1 cellular context compared by ENCODE assay signal in the genomic region with DNA sequence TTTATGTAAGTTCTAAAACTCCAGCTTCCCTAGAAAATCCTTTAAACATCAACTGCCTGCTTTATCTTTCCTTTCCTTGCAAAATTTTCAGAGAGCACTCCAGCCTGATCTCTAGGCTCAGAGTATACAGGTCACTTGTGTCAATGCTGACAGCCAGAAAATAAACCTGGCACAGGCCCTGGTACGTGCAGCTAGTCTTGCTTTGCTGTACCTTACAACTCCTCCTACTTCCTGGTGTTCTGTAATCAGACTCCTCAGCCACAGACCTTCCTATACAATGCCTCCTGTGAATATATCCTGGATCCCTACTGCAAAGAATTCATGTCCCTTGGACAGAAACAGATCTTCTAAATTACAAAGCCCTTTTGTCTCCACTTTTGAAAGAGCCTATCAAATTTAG.
TF ChIP-seq lines count a peak whose summit lies in the region.

No MANE protein-coding gene starts in this region.

TF ChIP-seq in HepG2, 621 proteins besides CTCF, POLR2A, EP300 and RAD21 (continued from another document):
- TF ChIP-seq, protein P1, sequence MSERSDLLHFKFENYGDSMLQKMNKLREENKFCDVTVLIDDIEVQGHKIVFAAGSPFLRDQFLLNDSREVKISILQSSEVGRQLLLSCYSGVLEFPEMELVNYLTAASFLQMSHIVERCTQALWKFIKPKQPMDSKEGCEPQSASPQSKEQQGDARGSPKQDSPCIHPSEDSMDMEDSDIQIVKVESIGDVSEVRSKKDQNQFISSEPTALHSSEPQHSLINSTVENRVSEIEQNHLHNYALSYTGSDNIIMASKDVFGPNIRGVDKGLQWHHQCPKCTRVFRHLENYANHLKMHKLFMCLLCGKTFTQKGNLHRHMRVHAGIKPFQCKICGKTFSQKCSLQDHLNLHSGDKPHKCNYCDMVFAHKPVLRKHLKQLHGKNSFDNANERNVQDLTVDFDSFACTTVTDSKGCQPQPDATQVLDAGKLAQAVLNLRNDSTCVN (CRISPR knock-in tag; IDR thresholded peaks at IDR 0.05; ENCODE audit: borderline replicate concordance), result peak; percentile 68; the same call in 1 of the 2 replicates
- TF ChIP-seq, protein P2, sequence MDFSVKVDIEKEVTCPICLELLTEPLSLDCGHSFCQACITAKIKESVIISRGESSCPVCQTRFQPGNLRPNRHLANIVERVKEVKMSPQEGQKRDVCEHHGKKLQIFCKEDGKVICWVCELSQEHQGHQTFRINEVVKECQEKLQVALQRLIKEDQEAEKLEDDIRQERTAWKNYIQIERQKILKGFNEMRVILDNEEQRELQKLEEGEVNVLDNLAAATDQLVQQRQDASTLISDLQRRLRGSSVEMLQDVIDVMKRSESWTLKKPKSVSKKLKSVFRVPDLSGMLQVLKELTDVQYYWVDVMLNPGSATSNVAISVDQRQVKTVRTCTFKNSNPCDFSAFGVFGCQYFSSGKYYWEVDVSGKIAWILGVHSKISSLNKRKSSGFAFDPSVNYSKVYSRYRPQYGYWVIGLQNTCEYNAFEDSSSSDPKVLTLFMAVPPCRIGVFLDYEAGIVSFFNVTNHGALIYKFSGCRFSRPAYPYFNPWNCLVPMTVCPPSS (IDR thresholded peaks at IDR 0.05), result no peak
- peak; percentile 70; the same call in 1 of the 2 replicates for TF ChIP-seq PITX1 (CRISPR knock-in tag; IDR thresholded peaks at IDR 0.05)
- TF ChIP-seq, protein P3, sequence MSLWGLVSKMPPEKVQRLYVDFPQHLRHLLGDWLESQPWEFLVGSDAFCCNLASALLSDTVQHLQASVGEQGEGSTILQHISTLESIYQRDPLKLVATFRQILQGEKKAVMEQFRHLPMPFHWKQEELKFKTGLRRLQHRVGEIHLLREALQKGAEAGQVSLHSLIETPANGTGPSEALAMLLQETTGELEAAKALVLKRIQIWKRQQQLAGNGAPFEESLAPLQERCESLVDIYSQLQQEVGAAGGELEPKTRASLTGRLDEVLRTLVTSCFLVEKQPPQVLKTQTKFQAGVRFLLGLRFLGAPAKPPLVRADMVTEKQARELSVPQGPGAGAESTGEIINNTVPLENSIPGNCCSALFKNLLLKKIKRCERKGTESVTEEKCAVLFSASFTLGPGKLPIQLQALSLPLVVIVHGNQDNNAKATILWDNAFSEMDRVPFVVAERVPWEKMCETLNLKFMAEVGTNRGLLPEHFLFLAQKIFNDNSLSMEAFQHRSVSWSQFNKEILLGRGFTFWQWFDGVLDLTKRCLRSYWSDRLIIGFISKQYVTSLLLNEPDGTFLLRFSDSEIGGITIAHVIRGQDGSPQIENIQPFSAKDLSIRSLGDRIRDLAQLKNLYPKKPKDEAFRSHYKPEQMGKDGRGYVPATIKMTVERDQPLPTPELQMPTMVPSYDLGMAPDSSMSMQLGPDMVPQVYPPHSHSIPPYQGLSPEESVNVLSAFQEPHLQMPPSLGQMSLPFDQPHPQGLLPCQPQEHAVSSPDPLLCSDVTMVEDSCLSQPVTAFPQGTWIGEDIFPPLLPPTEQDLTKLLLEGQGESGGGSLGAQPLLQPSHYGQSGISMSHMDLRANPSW (CRISPR knock-in tag; IDR thresholded peaks at IDR 0.05; ENCODE audit: borderline replicate concordance), result 0 out of 2 replicates have a peak, but pooled peaks have one; percentile 36
- TF ChIP-seq ATF7 (IDR thresholded peaks at IDR 0.05), result no peak
- peak; percentile 40; the same call in 1 of the 2 replicates for TF ChIP-seq ATF7 (CRISPR knock-in tag; IDR thresholded peaks at IDR 0.05)
- peak; percentile 87 for TF ChIP-seq GATAD2A (CRISPR knock-in tag; IDR thresholded peaks at IDR 0.05)
- TF ChIP-seq, protein P4, sequence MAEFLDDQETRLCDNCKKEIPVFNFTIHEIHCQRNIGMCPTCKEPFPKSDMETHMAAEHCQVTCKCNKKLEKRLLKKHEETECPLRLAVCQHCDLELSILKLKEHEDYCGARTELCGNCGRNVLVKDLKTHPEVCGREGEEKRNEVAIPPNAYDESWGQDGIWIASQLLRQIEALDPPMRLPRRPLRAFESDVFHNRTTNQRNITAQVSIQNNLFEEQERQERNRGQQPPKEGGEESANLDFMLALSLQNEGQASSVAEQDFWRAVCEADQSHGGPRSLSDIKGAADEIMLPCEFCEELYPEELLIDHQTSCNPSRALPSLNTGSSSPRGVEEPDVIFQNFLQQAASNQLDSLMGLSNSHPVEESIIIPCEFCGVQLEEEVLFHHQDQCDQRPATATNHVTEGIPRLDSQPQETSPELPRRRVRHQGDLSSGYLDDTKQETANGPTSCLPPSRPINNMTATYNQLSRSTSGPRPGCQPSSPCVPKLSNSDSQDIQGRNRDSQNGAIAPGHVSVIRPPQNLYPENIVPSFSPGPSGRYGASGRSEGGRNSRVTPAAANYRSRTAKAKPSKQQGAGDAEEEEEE (CRISPR knock-in tag; IDR thresholded peaks at IDR 0.05; ENCODE audit: borderline replicate concordance), result no peak
- TF ChIP-seq ZFP36L2 (CRISPR knock-in tag; IDR thresholded peaks at IDR 0.05), result no peak
- no peak for TF ChIP-seq TCF7L2 (IDR thresholded peaks at IDR 0.05; ENCODE audit: low read depth, low read length)
- TF ChIP-seq, protein P5, sequence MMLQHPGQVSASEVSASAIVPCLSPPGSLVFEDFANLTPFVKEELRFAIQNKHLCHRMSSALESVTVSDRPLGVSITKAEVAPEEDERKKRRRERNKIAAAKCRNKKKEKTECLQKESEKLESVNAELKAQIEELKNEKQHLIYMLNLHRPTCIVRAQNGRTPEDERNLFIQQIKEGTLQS (CRISPR knock-in tag; IDR thresholded peaks at IDR 0.05), result no peak
- TF ChIP-seq ZNF792 (CRISPR knock-in tag; IDR thresholded peaks at IDR 0.05), result peak; percentile 74; the same call in 1 of the 2 replicates
- no peak for TF ChIP-seq ZBTB1 (CRISPR knock-in tag; IDR thresholded peaks at IDR 0.05; ENCODE audit: borderline replicate concordance)
- TF ChIP-seq ZNF101 (CRISPR knock-in tag; IDR thresholded peaks at IDR 0.05; ENCODE audit: borderline replicate concordance, low read depth), result no peak; the same call in 1 of the 2 replicates
- TF ChIP-seq FLYWCH1 (CRISPR knock-in tag; IDR thresholded peaks at IDR 0.05), result no peak
- TF ChIP-seq, protein P6, sequence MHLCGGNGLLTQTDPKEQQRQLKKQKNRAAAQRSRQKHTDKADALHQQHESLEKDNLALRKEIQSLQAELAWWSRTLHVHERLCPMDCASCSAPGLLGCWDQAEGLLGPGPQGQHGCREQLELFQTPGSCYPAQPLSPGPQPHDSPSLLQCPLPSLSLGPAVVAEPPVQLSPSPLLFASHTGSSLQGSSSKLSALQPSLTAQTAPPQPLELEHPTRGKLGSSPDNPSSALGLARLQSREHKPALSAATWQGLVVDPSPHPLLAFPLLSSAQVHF (CRISPR knock-in tag; IDR thresholded peaks at IDR 0.05), result no peak
- TF ChIP-seq ZNF772 (CRISPR knock-in tag; IDR thresholded peaks at IDR 0.05), result no peak; the same call in 1 of the 2 replicates
- TF ChIP-seq, protein P7, sequence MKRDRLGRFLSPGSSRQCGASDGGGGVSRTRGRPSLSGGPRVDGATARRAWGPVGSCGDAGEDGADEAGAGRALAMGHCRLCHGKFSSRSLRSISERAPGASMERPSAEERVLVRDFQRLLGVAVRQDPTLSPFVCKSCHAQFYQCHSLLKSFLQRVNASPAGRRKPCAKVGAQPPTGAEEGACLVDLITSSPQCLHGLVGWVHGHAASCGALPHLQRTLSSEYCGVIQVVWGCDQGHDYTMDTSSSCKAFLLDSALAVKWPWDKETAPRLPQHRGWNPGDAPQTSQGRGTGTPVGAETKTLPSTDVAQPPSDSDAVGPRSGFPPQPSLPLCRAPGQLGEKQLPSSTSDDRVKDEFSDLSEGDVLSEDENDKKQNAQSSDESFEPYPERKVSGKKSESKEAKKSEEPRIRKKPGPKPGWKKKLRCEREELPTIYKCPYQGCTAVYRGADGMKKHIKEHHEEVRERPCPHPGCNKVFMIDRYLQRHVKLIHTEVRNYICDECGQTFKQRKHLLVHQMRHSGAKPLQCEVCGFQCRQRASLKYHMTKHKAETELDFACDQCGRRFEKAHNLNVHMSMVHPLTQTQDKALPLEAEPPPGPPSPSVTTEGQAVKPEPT (CRISPR knock-in tag; IDR thresholded peaks at IDR 0.05; ENCODE audit: low read depth), result no peak
- TF ChIP-seq ZNF326 (CRISPR knock-in tag; IDR thresholded peaks at IDR 0.05; ENCODE audit: borderline replicate concordance), result no peak
- TF ChIP-seq KLF6 (CRISPR knock-in tag; IDR thresholded peaks at IDR 0.05), result no peak
- TF ChIP-seq POLR2AphosphoS2 (IDR thresholded peaks at IDR 0.05; ENCODE audit: low read depth, low read length), result no peak
- TF ChIP-seq ZNF75D (CRISPR knock-in tag; IDR thresholded peaks at IDR 0.05; ENCODE audit: borderline replicate concordance), result no peak
- no peak for TF ChIP-seq ZNF33B (CRISPR knock-in tag; IDR thresholded peaks at IDR 0.05)
- TF ChIP-seq FIP1L1 (IDR thresholded peaks at IDR 0.05; ENCODE audit: borderline replicate concordance, insufficient read depth, low read depth, low read length), result no peak
- TF ChIP-seq CC2D1A (CRISPR knock-in tag; IDR thresholded peaks at IDR 0.05), result no peak
